In the genomic region with DNA sequence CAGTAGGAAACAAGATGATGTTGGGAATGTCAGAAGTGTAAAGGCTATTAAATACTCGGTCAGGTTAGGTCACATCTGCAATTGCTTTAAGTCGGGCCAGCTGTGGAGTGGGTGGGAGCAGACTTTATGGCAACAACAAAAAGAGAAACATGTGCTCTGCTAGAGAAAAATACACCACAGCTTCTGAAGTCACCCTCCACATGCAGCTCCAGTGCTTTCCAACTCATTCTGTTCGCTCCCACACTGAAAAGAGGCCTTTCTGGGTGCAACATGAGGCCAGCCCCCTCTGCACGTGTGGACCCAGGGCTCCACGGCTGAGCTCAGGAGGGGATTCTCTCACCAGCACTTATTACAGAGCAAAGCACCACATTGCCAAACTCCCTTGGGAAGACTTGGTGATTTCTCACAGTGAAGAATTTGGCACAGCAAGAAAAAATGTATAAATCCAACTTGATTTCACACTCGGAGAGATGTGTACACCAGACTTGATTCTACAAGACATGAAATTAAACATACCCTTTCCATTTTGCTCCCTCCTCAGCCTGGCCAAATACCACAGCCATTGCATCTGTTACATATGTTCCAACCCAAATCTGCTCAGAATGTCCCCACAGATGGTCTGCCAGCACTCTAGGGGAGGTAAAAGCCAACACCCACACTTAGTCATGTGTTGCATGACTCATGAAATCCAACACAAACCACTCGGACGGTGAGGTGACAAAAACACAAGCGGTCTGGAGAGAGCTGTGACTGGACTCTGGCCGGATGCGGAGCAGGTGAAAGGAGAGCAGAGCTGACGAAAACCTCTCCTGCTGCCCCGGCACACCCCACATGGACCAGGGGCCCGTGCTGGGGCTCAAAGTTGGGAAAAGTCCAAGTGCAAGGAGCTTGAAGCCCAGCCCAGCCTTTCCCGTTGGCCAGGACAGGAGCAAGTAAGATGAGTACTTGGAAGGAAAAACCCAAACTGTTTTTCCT, we compare ENCODE assay signal across 1 cellular context.
TF ChIP-seq lines count a peak whose summit lies in the region.

No MANE protein-coding gene starts in this region.

TF ChIP-seq in HCT116, 20 proteins besides CTCF, POLR2A, EP300 and RAD21:
- peak; percentile 96 for TF ChIP-seq FOSL1 (IDR thresholded peaks at IDR 0.05; ENCODE audit: low read depth)
- TF ChIP-seq SP1 (IDR thresholded peaks at IDR 0.05; ENCODE audit: low read depth) = peak; percentile 90
- TF ChIP-seq EZH2phosphoT487 (IDR thresholded peaks at IDR 0.05; ENCODE audit: borderline replicate concordance) = no peak
- TF ChIP-seq, protein P1, sequence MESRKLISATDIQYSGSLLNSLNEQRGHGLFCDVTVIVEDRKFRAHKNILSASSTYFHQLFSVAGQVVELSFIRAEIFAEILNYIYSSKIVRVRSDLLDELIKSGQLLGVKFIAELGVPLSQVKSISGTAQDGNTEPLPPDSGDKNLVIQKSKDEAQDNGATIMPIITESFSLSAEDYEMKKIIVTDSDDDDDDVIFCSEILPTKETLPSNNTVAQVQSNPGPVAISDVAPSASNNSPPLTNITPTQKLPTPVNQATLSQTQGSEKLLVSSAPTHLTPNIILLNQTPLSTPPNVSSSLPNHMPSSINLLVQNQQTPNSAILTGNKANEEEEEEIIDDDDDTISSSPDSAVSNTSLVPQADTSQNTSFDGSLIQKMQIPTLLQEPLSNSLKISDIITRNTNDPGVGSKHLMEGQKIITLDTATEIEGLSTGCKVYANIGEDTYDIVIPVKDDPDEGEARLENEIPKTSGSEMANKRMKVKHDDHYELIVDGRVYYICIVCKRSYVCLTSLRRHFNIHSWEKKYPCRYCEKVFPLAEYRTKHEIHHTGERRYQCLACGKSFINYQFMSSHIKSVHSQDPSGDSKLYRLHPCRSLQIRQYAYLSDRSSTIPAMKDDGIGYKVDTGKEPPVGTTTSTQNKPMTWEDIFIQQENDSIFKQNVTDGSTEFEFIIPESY (IDR thresholded peaks at IDR 0.05; ENCODE audit: extremely low read depth, insufficient replicate concordance, low read length) = no peak
- peak; percentile 60; the same call in 1 of the 2 replicates for TF ChIP-seq CEBPB (IDR thresholded peaks at IDR 0.05; ENCODE audit: low read depth)
- TF ChIP-seq MAX (IDR thresholded peaks at IDR 0.05) = peak; percentile 82
- TF ChIP-seq EZH2 (IDR thresholded peaks at IDR 0.05) = no peak
- TF ChIP-seq JUND (IDR thresholded peaks at IDR 0.05) = peak; percentile 96
- peak; percentile 15 for TF ChIP-seq TCF7L2 (IDR thresholded peaks at IDR 0.05; ENCODE audit: borderline replicate concordance, extremely low read depth, insufficient read depth, insufficient read length)
- TF ChIP-seq, protein P2, sequence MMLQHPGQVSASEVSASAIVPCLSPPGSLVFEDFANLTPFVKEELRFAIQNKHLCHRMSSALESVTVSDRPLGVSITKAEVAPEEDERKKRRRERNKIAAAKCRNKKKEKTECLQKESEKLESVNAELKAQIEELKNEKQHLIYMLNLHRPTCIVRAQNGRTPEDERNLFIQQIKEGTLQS (IDR thresholded peaks at IDR 0.05) = no peak
- TF ChIP-seq ZFX (IDR thresholded peaks at IDR 0.05) = no peak
- peak; percentile 52 for TF ChIP-seq POLR2AphosphoS5 (IDR thresholded peaks at IDR 0.05; ENCODE audit: low read depth, low read length)
- peak; percentile 28; the same call in 1 of the 2 replicates for TF ChIP-seq SRF (IDR thresholded peaks at IDR 0.05; ENCODE audit: low read depth)
- no peak for TF ChIP-seq ZNF274 (IDR thresholded peaks at IDR 0.05; ENCODE audit: low read depth, low read length)
- peak; percentile 61; the same call in 1 of the 2 replicates for TF ChIP-seq SIN3A (IDR thresholded peaks at IDR 0.05; ENCODE audit: low read depth)
- TF ChIP-seq ELF1 (IDR thresholded peaks at IDR 0.05; ENCODE audit: borderline replicate concordance, low read depth) = no peak
- TF ChIP-seq REST (IDR thresholded peaks at IDR 0.05; ENCODE audit: low read depth) = no peak
- TF ChIP-seq YY1 (IDR thresholded peaks at IDR 0.05; ENCODE audit: extremely low read depth, insufficient replicate concordance, low read depth, low read length) = no peak
- TF ChIP-seq EGR1 (IDR thresholded peaks at IDR 0.05; ENCODE audit: low read depth) = peak; percentile 80
- peak; percentile 90; the same call in 1 of the 2 replicates for TF ChIP-seq CBX3 (IDR thresholded peaks at IDR 0.05; ENCODE audit: low read depth)
